22 cellular contexts compared by ENCODE assay signal in the genomic region with DNA sequence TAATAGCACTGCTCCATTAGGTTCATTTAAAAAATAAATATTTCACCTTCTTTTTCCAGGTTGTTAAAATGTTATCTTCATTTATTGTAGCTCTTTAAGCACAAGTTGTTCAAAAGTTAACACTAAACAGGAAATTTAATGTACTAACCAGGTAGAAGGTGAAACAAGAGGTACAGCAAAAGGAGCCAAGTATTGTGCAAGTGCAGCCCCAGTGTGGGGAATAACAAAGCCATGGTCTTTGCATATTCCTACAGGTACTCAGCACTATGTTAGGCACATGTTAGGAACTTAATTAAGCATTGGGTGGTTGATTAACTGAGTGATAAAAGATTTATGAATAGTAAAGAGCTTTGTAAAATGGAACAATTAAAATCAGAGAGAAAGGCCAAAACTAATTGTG.
DNase-seq lines count a peak whose midpoint lies in the region; ATAC-seq, FAIRE-seq and TF ChIP-seq lines count a peak whose summit lies in the region.
"Had no signal": no experiment of that assay in that cellular context is flagged by ENCODE, and none has a peak within 500 bp of the region (broad histone marks: within the 10 kb centered on the region; RNA-seq: fewer than 3 reads in every experiment).

No MANE protein-coding gene starts in this region.

- TF ChIP-seq POLR2A in K562 (conservative IDR thresholded peaks at IDR 0.05) (no peak), body of pancreas (IDR thresholded peaks at IDR 0.05) (no peak)

- H3K4me2 ChIP-seq in K562 (ENCODE audit: insufficient read depth, low read length): no peak overlapping the region
- H3K4me2 ChIP-seq: BLaER1 had no signal

- H3K9ac ChIP-seq in K562 (ENCODE audit: insufficient read depth in 1 of 2, low read depth in 2 of 2, low read length in 2 of 2): no peak overlapping the region
- H3K9ac ChIP-seq: BLaER1 had no signal

- H4K20me1 ChIP-seq in K562 (replicated peaks; ENCODE audit: control insufficient read depth, insufficient read depth, low read length): no peaks in the 10 kb centered on the region
- H4K20me1 ChIP-seq: BLaER1 had no signal

- DNase-seq in K562 (ENCODE audit: extremely low read depth in 1 of 4, low spot score in 3 of 4) (no peak), body of pancreas (peak in 3 of 4 donors; percentile 13 to 25 (median 19)), pancreas (no peak), COR-L47 (lab: John Stamatoyannopoulos, UW) (no peak)
- DNase-seq: 8988T; ACHN; BE2C; C1 segment of cervical spinal cord; Caco-2; Calu3; CD4-positive, alpha-beta memory T cell; CD4-positive, CD25-positive, alpha-beta regulatory T cell; CD8-positive, alpha-beta memory T cell; DMS79 treated with DMSO at 0.1 percent for 48 hours; GF-D8 had no signal

- TF ChIP-seq RAD21 in K562 (CRISPR knock-in tag; conservative IDR thresholded peaks at IDR 0.05 in 1 of 2, IDR thresholded peaks at IDR 0.05 in 1 of 2): no peak

- in situ Hi-C loops in K562 (cut with MboI): no loop called here

- H3K9me1 ChIP-seq in K562 (ENCODE audit: control insufficient read depth, insufficient read depth, low read length): no peaks in the 10 kb centered on the region

- CTCF ChIA-PET in K562 (lab: Yijun Ruan, JAX; ENCODE audit: low intra/inter-chr PET ratio): no interaction called here

- H3K4me3 ChIP-seq in K562 (no peak overlapping the region), body of pancreas (no peak overlapping the region), pancreas (no peak overlapping the region)
- H3K4me3 ChIP-seq: BLaER1 had no signal

- intact Hi-C loops in K562 (cut with micrococcal nuclease) (no loop called here), body of pancreas (cut with DNase I) (no loop called here), pancreas (cut with DNase I) (no loop called here)

- H3K79me2 ChIP-seq in K562 (ENCODE audit: control insufficient read depth, insufficient read depth, low read length): no peaks in the 10 kb centered on the region

- no TSS peak for BruUV-seq in K562 (replicated peaks; lab: Mats Ljungman, UMichigan)

- H3K36me3 ChIP-seq in K562 (ENCODE audit: control insufficient read depth, insufficient read depth, low read length) (no peaks in the 10 kb centered on the region), body of pancreas (replicated peaks in 1 of 2; ENCODE audit: insufficient read depth in 1 of 2, low read depth in 2 of 2) (no peaks in the 10 kb centered on the region), pancreas (no peaks in the 10 kb centered on the region)
- H3K36me3 ChIP-seq: BE2C, BLaER1 had no signal

- peaks cover 0 to 18% of the 10 kb centered on the region in 2 experiments; a peak in 3 of 5 replicates for H3K4me1 ChIP-seq in K562 (replicated peaks in 1 of 2; ENCODE audit: control insufficient read depth in 2 of 2, insufficient read depth in 2 of 2, low read length in 2 of 2)
- peaks cover 7% of the 10 kb centered on the region for H3K4me1 ChIP-seq in body of pancreas
- H3K4me1 ChIP-seq in pancreas: no peaks in the 10 kb centered on the region
- H3K4me1 ChIP-seq: BE2C, BLaER1, Caco-2 had no signal

- FAIRE-seq in K562 (lab: Jason Lieb, UNC) (no peak), pancreas (lab: Jason Lieb, UNC) (no peak)
- FAIRE-seq: A204.1, D721Med, G401.6, GM12891, GM19239 had no signal

- no peaks in the 10 kb centered on the region for H3K9me3 ChIP-seq in K562 (replicated peaks; ENCODE audit: control insufficient read depth, insufficient read depth, low read depth, low read length)
- H3K9me3 ChIP-seq in body of pancreas: no peaks in the 10 kb centered on the region
- no peaks in the 10 kb centered on the region for H3K9me3 ChIP-seq in pancreas
- H3K9me3 ChIP-seq: BE2C, BLaER1, Caco-2 had no signal

- H2AFZ ChIP-seq in K562 (ENCODE audit: low read depth, low read length): no peak overlapping the region

- POLR2A ChIA-PET in K562 (lab: Yijun Ruan, JAX): no interaction called here

- TF ChIP-seq EP300 in K562 (IDR thresholded peaks at IDR 0.05; ENCODE audit: low read length): no peak

- H3K27me3 ChIP-seq in K562 (ENCODE audit: control insufficient read depth in 2 of 2, insufficient read depth in 2 of 2, low read length in 2 of 2) (no peaks in the 10 kb centered on the region), body of pancreas (no peaks in the 10 kb centered on the region), pancreas (no peaks in the 10 kb centered on the region)
- H3K27me3 ChIP-seq: BE2C, BLaER1 had no signal

- H3K27ac ChIP-seq in K562 (ENCODE audit: extremely low read depth, low read depth, low read length) (no peak overlapping the region), body of pancreas (peak overlapping the region in 1 of 4 donors; percentile 28), pancreas (no peak overlapping the region)
- H3K27ac ChIP-seq: BLaER1 had no signal

- no peak for TF ChIP-seq CTCF in K562 (IDR thresholded peaks at IDR 0.05 in 2 of 3, conservative IDR thresholded peaks at IDR 0.05 in 1 of 3; ENCODE audit: insufficient read depth in 2 of 3, low read depth in 1 of 3, low read length in 3 of 3)
- TF ChIP-seq CTCF in body of pancreas (IDR thresholded peaks at IDR 0.05): no peak
- TF ChIP-seq CTCF in pancreas (IDR thresholded peaks at IDR 0.05): no peak

- ATAC-seq in K562: no peak
- ATAC-seq in body of pancreas: peak; percentile 35
- peak in 3 of 4 donors; percentile 47 to 70 (median 59) for ATAC-seq in pancreas
- ATAC-seq in HG02588 (IDR thresholded peaks at IDR 0.05; ENCODE audit: unreplicated experiment): no peak

TF ChIP-seq in K562, 482 proteins besides CTCF, POLR2A, EP300 and RAD21:
- TF ChIP-seq CEBPB (tag; IDR thresholded peaks at IDR 0.05) (peak; percentile 30; the same call in 1 of the 2 replicates), WHSC1 (IDR thresholded peaks at IDR 0.05; ENCODE audit: low read length) (no peak)

Comparison
In these comparisons a context has a peak if more than half of its experiments do, and no peak if none do; other contexts are left out.
1. ATAC-seq: peak in body of pancreas (single experiment) and pancreas (3 of 4); none in K562 (single experiment) and HG02588 (single experiment).
2. DNase-seq: peak in body of pancreas (3 of 4); none in K562 (0 of 4), pancreas (0 of 6) and COR-L47 (single experiment).